ENCODE assay signal across 9 cellular contexts in the genomic region with DNA sequence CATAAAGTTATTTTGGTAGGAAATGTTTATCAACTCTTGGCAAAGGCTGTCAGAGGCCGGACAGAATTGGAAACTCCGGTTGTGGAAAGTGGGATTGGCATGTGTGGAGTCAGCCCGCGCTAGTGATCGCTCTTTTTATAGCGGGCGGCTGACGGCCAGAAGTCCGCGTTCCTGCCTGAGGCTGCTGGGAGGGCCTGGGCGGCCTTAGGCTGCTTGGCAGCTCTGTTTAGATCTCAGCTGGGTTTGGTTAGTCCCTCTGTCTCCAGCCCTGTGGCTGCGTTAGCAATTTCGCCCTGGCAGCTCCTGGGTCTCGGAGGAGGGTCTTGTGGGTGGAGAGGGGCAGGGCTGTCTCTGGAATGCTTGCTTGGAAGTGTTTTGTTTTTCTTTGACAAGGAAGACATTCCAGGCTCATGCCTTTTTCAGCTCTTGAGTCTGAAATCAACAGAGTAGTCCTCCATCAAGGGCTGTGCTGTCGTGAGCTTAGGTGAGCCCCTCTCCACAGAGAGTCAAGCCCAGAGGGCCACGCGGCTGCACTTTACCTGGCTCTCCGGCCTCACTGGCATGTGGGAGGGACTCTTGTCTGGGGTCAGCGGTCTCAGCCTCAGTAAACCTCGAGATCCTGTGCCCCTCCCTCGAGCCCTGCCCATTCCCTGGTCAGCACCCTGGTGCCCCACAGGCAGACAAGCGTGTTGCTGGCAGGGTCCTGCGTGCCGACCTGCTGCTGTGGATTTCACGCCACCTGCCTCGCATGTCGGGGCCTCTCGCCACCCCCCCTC. TPM values are rescaled to one million over a fixed set of nuclear protein-coding genes. Genes with fewer than 3 reads are reported as not detected.
DNase-seq lines count a peak whose midpoint lies in the region; ATAC-seq and TF ChIP-seq lines count a peak whose summit lies in the region.
"Had no signal": no experiment of that assay in that cellular context is flagged by ENCODE, and none has a peak within 500 bp of the region (broad histone marks: within the 10 kb centered on the region; RNA-seq: fewer than 3 reads in every experiment).

No MANE protein-coding gene starts in this region.

- no peak overlapping the region for H3K4me3 Mint-ChIP-seq in WTC11
- peak overlapping the region; percentile 50 to 67 (median 59) for H3K4me3 Mint-ChIP-seq in nephron
- no peak overlapping the region for H3K4me3 Mint-ChIP-seq in activated T-helper 17 cell treated with anti-CD3 and anti-CD28 coated beads, Interleukin-2, amount 50 U/mL, for 72 hours

- H3K9me3 Mint-ChIP-seq in WTC11 (no peaks in the 10 kb centered on the region), nephron (no peaks in the 10 kb centered on the region)
- no peaks in the 10 kb centered on the region for H3K9me3 Mint-ChIP-seq in activated T-helper 17 cell treated with anti-CD3 and anti-CD28 coated beads, Interleukin-2, amount 50 U/mL, for 72 hours

- no peaks in the 10 kb centered on the region for H3K27me3 Mint-ChIP-seq in WTC11 (ENCODE audit: low read depth)
- no peaks in the 10 kb centered on the region for H3K27me3 Mint-ChIP-seq in nephron (ENCODE audit: low read depth)
- no peaks in the 10 kb centered on the region for H3K27me3 Mint-ChIP-seq in activated T-helper 17 cell treated with anti-CD3 and anti-CD28 coated beads, Interleukin-2, amount 50 U/mL, for 72 hours

- DNase-seq in WTC11 (ENCODE audit: low spot score) (no peak), fibroblast of the aortic adventitia (ENCODE audit: low read depth) (peak; percentile 99), ureter (ENCODE audit: low spot score) (peak; percentile 82), hippocampal formation (lab: John Stamatoyannopoulos, UW) (no peak), CD1c-positive myeloid dendritic cell (ENCODE audit: extremely low spot score) (no peak)
- DNase-seq: glutamatergic neuron had no signal

- CTCF ChIA-PET in WTC11 (lab: Charles Lee), result interaction anchor here (0.9 to 2.6 kb wide), 3 partner anchors 13 to 76 kb away, joined by 3 to 18 read pairs (median 3); no protein-coding TSS in a partner anchor

- TF ChIP-seq CTCF in WTC11 (IDR thresholded peaks at IDR 0.05) (no peak), fibroblast of the aortic adventitia (IDR thresholded peaks at IDR 0.05; ENCODE audit: insufficient read depth, low read length) (no peak), nephron (IDR thresholded peaks at IDR 0.05; ENCODE audit: unreplicated experiment in 3 of 3) (no peak)

- POLR2A ChIA-PET in WTC11 (lab: Charles Lee), result no interaction called here

- peak overlapping the region; percentile 93; the same call in 1 of the 2 replicates for H3K27ac Mint-ChIP-seq in WTC11
- H3K27ac Mint-ChIP-seq in nephron, result peak overlapping the region; percentile 93 to 98 (median 95)
- H3K27ac Mint-ChIP-seq in activated T-helper 17 cell treated with anti-CD3 and anti-CD28 coated beads, Interleukin-2, amount 50 U/mL, for 72 hours, result no peak overlapping the region

- ATAC-seq in WTC11 (no peak), HG03095 (IDR thresholded peaks at IDR 0.05; ENCODE audit: unreplicated experiment) (no peak)
- ATAC-seq in activated T-helper 17 cell treated with anti-CD3 and anti-CD28 coated beads, Interleukin-2, amount 50 U/mL, for 72 hours (replicated peaks), result no peak

- H3K4me1 Mint-ChIP-seq in WTC11 (no peaks in the 10 kb centered on the region), nephron (peaks cover 34% of the 10 kb centered on the region)
- H3K4me1 Mint-ChIP-seq in activated T-helper 17 cell treated with anti-CD3 and anti-CD28 coated beads, Interleukin-2, amount 50 U/mL, for 72 hours, result peaks cover 4% of the 10 kb centered on the region

- H3K36me3 Mint-ChIP-seq in WTC11, result peaks cover 32% of the 10 kb centered on the region
- H3K36me3 Mint-ChIP-seq in nephron (ENCODE audit: low read depth), result peaks cover 31% of the 10 kb centered on the region
- H3K36me3 Mint-ChIP-seq in activated T-helper 17 cell treated with anti-CD3 and anti-CD28 coated beads, Interleukin-2, amount 50 U/mL, for 72 hours (ENCODE audit: low read depth), result peaks cover 93% of the 10 kb centered on the region

- peak overlapping the region; percentile 41 for H3K4me3 ChIP-seq in fibroblast of the aortic adventitia (ENCODE audit: low read depth, low read length)

TF ChIP-seq in WTC11, 78 proteins besides CTCF, POLR2A, EP300 and RAD21 (continues in another document):
- no peak for TF ChIP-seq ZNF138 (CRISPR knock-in tag; conservative IDR thresholded peaks at IDR 0.05)
- TF ChIP-seq, protein P1, sequence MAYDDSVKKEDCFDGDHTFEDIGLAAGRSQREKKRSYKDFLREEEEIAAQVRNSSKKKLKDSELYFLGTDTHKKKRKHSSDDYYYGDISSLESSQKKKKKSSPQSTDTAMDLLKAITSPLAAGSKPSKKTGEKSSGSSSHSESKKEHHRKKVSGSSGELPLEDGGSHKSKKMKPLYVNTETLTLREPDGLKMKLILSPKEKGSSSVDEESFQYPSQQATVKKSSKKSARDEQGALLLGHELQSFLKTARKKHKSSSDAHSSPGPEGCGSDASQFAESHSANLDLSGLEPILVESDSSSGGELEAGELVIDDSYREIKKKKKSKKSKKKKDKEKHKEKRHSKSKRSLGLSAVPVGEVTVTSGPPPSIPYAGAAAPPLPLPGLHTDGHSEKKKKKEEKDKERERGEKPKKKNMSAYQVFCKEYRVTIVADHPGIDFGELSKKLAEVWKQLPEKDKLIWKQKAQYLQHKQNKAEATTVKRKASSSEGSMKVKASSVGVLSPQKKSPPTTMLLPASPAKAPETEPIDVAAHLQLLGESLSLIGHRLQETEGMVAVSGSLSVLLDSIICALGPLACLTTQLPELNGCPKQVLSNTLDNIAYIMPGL (CRISPR knock-in tag; IDR thresholded peaks at IDR 0.05), result no peak
- no peak for TF ChIP-seq FOXK1 (CRISPR knock-in tag; IDR thresholded peaks at IDR 0.05)
- TF ChIP-seq, protein P2, sequence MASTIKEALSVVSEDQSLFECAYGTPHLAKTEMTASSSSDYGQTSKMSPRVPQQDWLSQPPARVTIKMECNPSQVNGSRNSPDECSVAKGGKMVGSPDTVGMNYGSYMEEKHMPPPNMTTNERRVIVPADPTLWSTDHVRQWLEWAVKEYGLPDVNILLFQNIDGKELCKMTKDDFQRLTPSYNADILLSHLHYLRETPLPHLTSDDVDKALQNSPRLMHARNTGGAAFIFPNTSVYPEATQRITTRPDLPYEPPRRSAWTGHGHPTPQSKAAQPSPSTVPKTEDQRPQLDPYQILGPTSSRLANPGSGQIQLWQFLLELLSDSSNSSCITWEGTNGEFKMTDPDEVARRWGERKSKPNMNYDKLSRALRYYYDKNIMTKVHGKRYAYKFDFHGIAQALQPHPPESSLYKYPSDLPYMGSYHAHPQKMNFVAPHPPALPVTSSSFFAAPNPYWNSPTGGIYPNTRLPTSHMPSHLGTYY (CRISPR knock-in tag; IDR thresholded peaks at IDR 0.05), result no peak
- no peak for TF ChIP-seq ZNF396 (CRISPR knock-in tag; IDR thresholded peaks at IDR 0.05; ENCODE audit: borderline replicate concordance)
- no peak for TF ChIP-seq IRF2 (CRISPR knock-in tag; IDR thresholded peaks at IDR 0.05; ENCODE audit: borderline replicate concordance, low read depth)
- TF ChIP-seq, protein P3, sequence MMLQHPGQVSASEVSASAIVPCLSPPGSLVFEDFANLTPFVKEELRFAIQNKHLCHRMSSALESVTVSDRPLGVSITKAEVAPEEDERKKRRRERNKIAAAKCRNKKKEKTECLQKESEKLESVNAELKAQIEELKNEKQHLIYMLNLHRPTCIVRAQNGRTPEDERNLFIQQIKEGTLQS (CRISPR knock-in tag; conservative IDR thresholded peaks at IDR 0.05), result no peak
- TF ChIP-seq SP1 (CRISPR knock-in tag; conservative IDR thresholded peaks at IDR 0.05), result no peak
- no peak for TF ChIP-seq CREM (CRISPR knock-in tag; IDR thresholded peaks at IDR 0.05)
- TF ChIP-seq RORB (CRISPR knock-in tag; IDR thresholded peaks at IDR 0.05), result no peak
- TF ChIP-seq, protein P4, sequence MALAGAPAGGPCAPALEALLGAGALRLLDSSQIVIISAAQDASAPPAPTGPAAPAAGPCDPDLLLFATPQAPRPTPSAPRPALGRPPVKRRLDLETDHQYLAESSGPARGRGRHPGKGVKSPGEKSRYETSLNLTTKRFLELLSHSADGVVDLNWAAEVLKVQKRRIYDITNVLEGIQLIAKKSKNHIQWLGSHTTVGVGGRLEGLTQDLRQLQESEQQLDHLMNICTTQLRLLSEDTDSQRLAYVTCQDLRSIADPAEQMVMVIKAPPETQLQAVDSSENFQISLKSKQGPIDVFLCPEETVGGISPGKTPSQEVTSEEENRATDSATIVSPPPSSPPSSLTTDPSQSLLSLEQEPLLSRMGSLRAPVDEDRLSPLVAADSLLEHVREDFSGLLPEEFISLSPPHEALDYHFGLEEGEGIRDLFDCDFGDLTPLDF (CRISPR knock-in tag; IDR thresholded peaks at IDR 0.05), result no peak
- TF ChIP-seq ZNF219 (CRISPR knock-in tag; IDR thresholded peaks at IDR 0.05; ENCODE audit: borderline replicate concordance), result no peak
- TF ChIP-seq NR2C2 (CRISPR knock-in tag; IDR thresholded peaks at IDR 0.05), result no peak
- TF ChIP-seq, protein P5, sequence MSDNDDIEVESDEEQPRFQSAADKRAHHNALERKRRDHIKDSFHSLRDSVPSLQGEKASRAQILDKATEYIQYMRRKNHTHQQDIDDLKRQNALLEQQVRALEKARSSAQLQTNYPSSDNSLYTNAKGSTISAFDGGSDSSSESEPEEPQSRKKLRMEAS (CRISPR knock-in tag; IDR thresholded peaks at IDR 0.05), result no peak
- no peak for TF ChIP-seq TEAD4 (CRISPR knock-in tag; IDR thresholded peaks at IDR 0.05)
- no peak for TF ChIP-seq ETV6 (CRISPR knock-in tag; IDR thresholded peaks at IDR 0.05)
- no peak for TF ChIP-seq ELF4 (CRISPR knock-in tag; IDR thresholded peaks at IDR 0.05; ENCODE audit: low read depth)

RNA-seq across cellular contexts. Expression of a gene that starts 22.5 kb away (rescaled TPM):
- total RNA-seq in WTC11 (2021), result 99.2 to 111 TPM (median 103 TPM) in 3 replicates
- 10.3 and 12.0 TPM in 2 replicates for total RNA-seq in fibroblast of the aortic adventitia (ENCODE audit: low replicate concordance)
- total RNA-seq in ureter, result 41.9 TPM
- 100 to 1,000 TPM in 1 of 2 donors, 10 to 100 TPM in 1; 76.6 to 114 TPM for total RNA-seq in activated T-helper 17 cell treated with anti-CD3 and anti-CD28 coated beads, Interleukin-2, amount 50 U/mL, for 72 hours

RNA-seq across cellular contexts. Expression of a gene that starts 34.9 kb away (rescaled TPM):
- total RNA-seq in WTC11 (2021), result 160 to 190 TPM (median 163 TPM) in 3 replicates
- 82.7 and 102 TPM in 2 replicates for total RNA-seq in fibroblast of the aortic adventitia (ENCODE audit: low replicate concordance)
- total RNA-seq in ureter, result 148 TPM
- total RNA-seq in activated T-helper 17 cell treated with anti-CD3 and anti-CD28 coated beads, Interleukin-2, amount 50 U/mL, for 72 hours, result 100 to 1,000 TPM in 1 of 2 donors, 10 to 100 TPM in 1; 83.6 to 108 TPM

RNA-seq across cellular contexts. Expression of a gene that starts 49.9 kb away (rescaled TPM):
- total RNA-seq in WTC11 (2021), result 164 to 189 TPM (median 167 TPM) in 3 replicates
- total RNA-seq in fibroblast of the aortic adventitia (ENCODE audit: low replicate concordance), result 30.9 and 33.4 TPM in 2 replicates
- 52.0 TPM for total RNA-seq in ureter
- total RNA-seq in activated T-helper 17 cell treated with anti-CD3 and anti-CD28 coated beads, Interleukin-2, amount 50 U/mL, for 72 hours, result 10 to 100 TPM; 45.8 to 74.8 TPM

RNA-seq across cellular contexts. Expression of a gene that starts 50.4 kb away (rescaled TPM):
- total RNA-seq in WTC11 (2021) (167 to 184 TPM (median 169 TPM) in 3 replicates), fibroblast of the aortic adventitia (ENCODE audit: low replicate concordance) (11.9 and 29.6 TPM in 2 replicates), ureter (65.8 TPM)
- total RNA-seq in activated T-helper 17 cell treated with anti-CD3 and anti-CD28 coated beads, Interleukin-2, amount 50 U/mL, for 72 hours, result 100 to 1,000 TPM in 1 of 2 donors, 10 to 100 TPM in 1; 99.5 to 119 TPM

Comparison
In these comparisons a context has a peak if more than half of its experiments do, and no peak if none do; other contexts are left out.
1. DNase-seq: peak in fibroblast of the aortic adventitia (single experiment) and ureter (single experiment); none in WTC11 (single experiment), hippocampal formation (0 of 2) and CD1c-positive myeloid dendritic cell (single experiment).
2. H3K4me3 Mint-ChIP-seq: peak in nephron (3 of 3); none in WTC11 (single experiment) and activated T-helper 17 cell treated with anti-CD3 and anti-CD28 coated beads, Interleukin-2, amount 50 U/mL, for 72 hours (single experiment).